In genomic region chr1:226608699-226609505, GRCh38 we compare ENCODE assay signal across 8 cellular contexts.
DNase-seq lines count a peak whose midpoint lies in the region; ATAC-seq and TF ChIP-seq lines count a peak whose summit lies in the region.

No MANE protein-coding gene starts in this region.

- ATAC-seq in SK-N-SH treated with all-trans-retinoic acid at 6 μM for 48 hours (peak; percentile 90), sciatic nerve (peak; percentile 40), HG03025 (IDR thresholded peaks at IDR 0.05; ENCODE audit: low FRiP score, unreplicated experiment) (no peak)

- intact Hi-C loops in cardiac septum (cut with DNase I), result loop anchor here (2.0 to 5.0 kb wide), 2 partner anchors 62 to 187 kb away; no protein-coding TSS in a partner anchor
- intact Hi-C loops in sciatic nerve (cut with DNase I), result no loop called here

- DNase-seq in NCI-H2081 (lab: John Stamatoyannopoulos, UW) (peak; percentile 59 to 71), NCI-H2081 treated with DMSO at 0.1 percent for 48 hours (lab: John Stamatoyannopoulos, UW) (no peak), Kasumi-1 (lab: John Stamatoyannopoulos, UW) (peak; percentile 65 to 72), cardiac septum (ENCODE audit: low spot score) (peak; percentile 81), sciatic nerve (ENCODE audit: low spot score) (peak; percentile 77)
- peak; percentile 69 for DNase-seq in activated naive CD4-positive, alpha-beta T cell treated with anti-CD3 and anti-CD28 coated beads, Interleukin-2, amount 50 U/mL, for 16 hours

TF ChIP-seq in SK-N-SH treated with all-trans-retinoic acid at 6 μM for 48 hours, 23 proteins besides CTCF, POLR2A, EP300 and RAD21:
- no peak for TF ChIP-seq TSHZ2 (CRISPR knock-in tag; IDR thresholded peaks at IDR 0.05)
- no peak for TF ChIP-seq CSDC2 (CRISPR knock-in tag; IDR thresholded peaks at IDR 0.05)
TF ChIP-seq in SK-N-SH treated with all-trans-retinoic acid at 6 μM for 48 hours: peak in this region for 0.
